11 cellular contexts compared by ENCODE assay signal in genomic region chr13:43815204-43815603, GRCh38. TPM values are rescaled to one million over a fixed set of nuclear protein-coding genes. Genes with fewer than 3 reads are reported as not detected.
DNase-seq lines count a peak whose midpoint lies in the region; ATAC-seq and TF ChIP-seq lines count a peak whose summit lies in the region.
"Had no signal": no experiment of that assay in that cellular context is flagged by ENCODE, and none has a peak within 500 bp of the region (broad histone marks: within the 10 kb centered on the region; RNA-seq: fewer than 3 reads in every experiment).

No MANE protein-coding gene starts in this region.

- DNase-seq in HEK293T (ENCODE audit: extremely low spot score) (peak; percentile 56), adipocyte (ENCODE audit: low read depth) (peak; percentile 63), left ventricle myocardium inferior (no peak), substantia nigra (lab: John Stamatoyannopoulos, UW) (no peak), tibial artery (no peak), NCI-H1436 treated with DMSO at 0.1 percent for 48 hours (lab: John Stamatoyannopoulos, UW) (no peak)
- DNase-seq: DMS79; effector CD8-positive, alpha-beta T cell; SHP77 had no signal

- CTCF ChIA-PET in HEK293T (lab: Yijun Ruan, JAX) = interaction anchor here (0.7 to 2.3 kb wide), 2 partner anchors 11 to 548 kb away, joined by 4 to 11 read pairs; no protein-coding TSS in a partner anchor

- intact Hi-C loops in left ventricle myocardium inferior (cut with micrococcal nuclease) (no loop called here), tibial artery (cut with DNase I; ENCODE audit: low total_unique reads) (no loop called here)

- H3K27ac ChIP-seq in left ventricle myocardium inferior (replicated peaks) (peak overlapping the region; percentile 36), substantia nigra (ENCODE audit: low read depth, low read length, poor library complexity, severe bottlenecking) (peak overlapping the region; percentile 22), tibial artery (peak overlapping the region in 1 of 2 donors; percentile 58)
- H3K27ac ChIP-seq: neutrophil had no signal

- no peak for TF ChIP-seq CTCF in left ventricle myocardium inferior (IDR thresholded peaks at IDR 0.05; ENCODE audit: borderline replicate concordance)
- TF ChIP-seq CTCF in tibial artery (IDR thresholded peaks at IDR 0.05) = no peak

- peak overlapping the region; percentile 27 for H3K9ac ChIP-seq in adipocyte (ENCODE audit: low read length)

- H3K4me1 ChIP-seq in adipocyte (ENCODE audit: control insufficient read depth, insufficient read depth, low read length) (peaks cover 11% of the 10 kb centered on the region), left ventricle myocardium inferior (peaks cover 11% of the 10 kb centered on the region), tibial artery (peaks cover 0 to 23% (median 12%) of the 10 kb centered on the region in 4 donors)

- H3K27me3 ChIP-seq in adipocyte (replicated peaks; ENCODE audit: control insufficient read depth, insufficient read depth, low read length) (no peaks in the 10 kb centered on the region), left ventricle myocardium inferior (ENCODE audit: low read depth) (no peaks in the 10 kb centered on the region), tibial artery (no peaks in the 10 kb centered on the region)
- H3K27me3 ChIP-seq: neutrophil had no signal

- H3K9me3 ChIP-seq in adipocyte (ENCODE audit: control insufficient read depth, low read length) (no peaks in the 10 kb centered on the region), left ventricle myocardium inferior (replicated peaks) (no peaks in the 10 kb centered on the region), tibial artery (no peaks in the 10 kb centered on the region)
- H3K9me3 ChIP-seq: neutrophil had no signal

- H3K36me3 ChIP-seq in adipocyte (ENCODE audit: control insufficient read depth, insufficient read depth, low read length, severe bottlenecking) (no peaks in the 10 kb centered on the region), left ventricle myocardium inferior (no peaks in the 10 kb centered on the region), tibial artery (no peaks in the 10 kb centered on the region)
- H3K36me3 ChIP-seq: neutrophil had no signal

- POLR2A ChIA-PET in HEK293T (lab: Yijun Ruan, JAX) = no interaction called here

- ATAC-seq in GM21447 (IDR thresholded peaks at IDR 0.05; ENCODE audit: unreplicated experiment) = no peak

- peak overlapping the region; percentile 3 for H3K4me3 ChIP-seq in adipocyte (ENCODE audit: low read length)
- H3K4me3 ChIP-seq in left ventricle myocardium inferior = no peak overlapping the region
- H3K4me3 ChIP-seq in tibial artery = no peak overlapping the region

TF ChIP-seq in HEK293T, 16 proteins besides CTCF, POLR2A, EP300 and RAD21:
- TF ChIP-seq FOXM1 (IDR thresholded peaks at IDR 0.05; ENCODE audit: borderline replicate concordance) (no peak), SUZ12 (IDR thresholded peaks at IDR 0.05) (no peak), FOXA1 (IDR thresholded peaks at IDR 0.05) (no peak), L3MBTL2 (conservative IDR thresholded peaks at IDR 0.05) (no peak), ELF4 (IDR thresholded peaks at IDR 0.05) (no peak), SP1 (IDR thresholded peaks at IDR 0.05) (no peak), CTBP1 (IDR thresholded peaks at IDR 0.05; ENCODE audit: borderline replicate concordance) (peak; percentile 72; the same call in 1 of the 2 replicates), FOXK2 (IDR thresholded peaks at IDR 0.05) (no peak), TARDBP (IDR thresholded peaks at IDR 0.05) (no peak), HDGF (IDR thresholded peaks at IDR 0.05; ENCODE audit: borderline replicate concordance) (no peak), NFRKB (IDR thresholded peaks at IDR 0.05) (no peak)
- TF ChIP-seq, protein P1, sequence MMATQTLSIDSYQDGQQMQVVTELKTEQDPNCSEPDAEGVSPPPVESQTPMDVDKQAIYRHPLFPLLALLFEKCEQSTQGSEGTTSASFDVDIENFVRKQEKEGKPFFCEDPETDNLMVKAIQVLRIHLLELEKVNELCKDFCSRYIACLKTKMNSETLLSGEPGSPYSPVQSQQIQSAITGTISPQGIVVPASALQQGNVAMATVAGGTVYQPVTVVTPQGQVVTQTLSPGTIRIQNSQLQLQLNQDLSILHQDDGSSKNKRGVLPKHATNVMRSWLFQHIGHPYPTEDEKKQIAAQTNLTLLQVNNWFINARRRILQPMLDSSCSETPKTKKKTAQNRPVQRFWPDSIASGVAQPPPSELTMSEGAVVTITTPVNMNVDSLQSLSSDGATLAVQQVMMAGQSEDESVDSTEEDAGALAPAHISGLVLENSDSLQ (IDR thresholded peaks at IDR 0.05) = peak; percentile 53

RNA-seq across cellular contexts. Expression of gene ENOX1, which starts 28.4 kb away (rescaled TPM):
- total RNA-seq in left ventricle myocardium inferior = 0.60 TPM

Comparison
In these comparisons a context has a peak if more than half of its experiments do, and no peak if none do; other contexts are left out.
1. DNase-seq: peak in HEK293T (single experiment) and adipocyte (single experiment); none in left ventricle myocardium inferior (single experiment), substantia nigra (0 of 49), tibial artery (0 of 2) and NCI-H1436 treated with DMSO at 0.1 percent for 48 hours (single experiment).